Comparison of ENCODE assay signal across 10 cellular contexts in genomic region chr2:174461221-174461620, GRCh38. TPM values are rescaled to one million over a fixed set of nuclear protein-coding genes. Genes with fewer than 3 reads are reported as not detected.
"Had no signal": no experiment of that assay in that cellular context is flagged by ENCODE, and none has a peak within 500 bp of the region (broad histone marks: within the 10 kb centered on the region; RNA-seq: fewer than 3 reads in every experiment).

No MANE protein-coding gene starts in this region.

- H3K27ac ChIP-seq: GM23248 had no signal

- ATAC-seq: HCT116, K562 had no signal

- H3K9me3 Mint-ChIP-seq: HFFc6 had no signal

- H3K4me3 ChIP-seq: GM23248, HAP-1, K562 had no signal

- H3K4me1 ChIP-seq: HAP-1 had no signal

- H3K9me3 ChIP-seq: HAP-1 had no signal

- H3K4me3 Mint-ChIP-seq: HFFc6 had no signal

- DNase-seq: GOT3, H7, IMR-90, KG1 had no signal

- H3K27ac Mint-ChIP-seq: HFFc6 had no signal

- H2AFZ ChIP-seq: GM23248 had no signal

- H3K9ac ChIP-seq: GM23248 had no signal

- H3K36me3 ChIP-seq: HAP-1 had no signal

RNA-seq across cellular contexts. Expression of gene GPR155, which starts 25.6 kb away (rescaled TPM):
- total RNA-seq: HT-29 had no signal
